Comparison of ENCODE assay signal across 9 cellular contexts in genomic region chr3:54121404-54122045, GRCh38. TPM values are rescaled to one million over a fixed set of nuclear protein-coding genes. Genes with fewer than 3 reads are reported as not detected.
DNase-seq lines count a peak whose midpoint lies in the region; ATAC-seq and TF ChIP-seq lines count a peak whose summit lies in the region.
"Had no signal": no experiment of that assay in that cellular context is flagged by ENCODE, and none has a peak within 500 bp of the region (broad histone marks: within the 10 kb centered on the region; RNA-seq: fewer than 3 reads in every experiment).

No MANE protein-coding gene starts in this region.

- H4K20me1 ChIP-seq in IMR-90 (ENCODE audit: insufficient read depth, low read length): no peaks in the 10 kb centered on the region

- no peak overlapping the region for H3K9ac ChIP-seq in IMR-90 (ENCODE audit: low read depth, low read length)

- no peak overlapping the region for H2BK15ac ChIP-seq in IMR-90 (ENCODE audit: low read depth, low read length)

- 3% methylated on average over 41 of the region's 71 CpGs; no CpG with 5 or more reads in 1 of the 2 experiments for WGBS in IMR-90 (ENCODE audit: extremely low coverage in 2 of 2, insufficient read length in 1 of 2), 2 experiments
- whole genome bisulfite sequencing in psoas muscle, 3 donors: 0 to 1% (median 0%) methylated on average over 42 to 71 of the region's 71 CpGs

- H3K79me1 ChIP-seq in IMR-90 (ENCODE audit: low read depth in 1 of 2, low read length in 2 of 2): no peaks in the 10 kb centered on the region

- H3K9me3 ChIP-seq in IMR-90 (ENCODE audit: control insufficient read depth, insufficient read depth, low read length): no peaks in the 10 kb centered on the region
- no peaks in the 10 kb centered on the region for H3K9me3 ChIP-seq in psoas muscle

- dilution Hi-C loops in IMR-90 (cut with HindIII; ENCODE audit: low sequenced_read_pairs, unreplicated experiment): no loop called here

- no peak overlapping the region for H4K5ac ChIP-seq in IMR-90 (ENCODE audit: low read depth, low read length)

- DNase-seq in GM12865 (ENCODE audit: low read depth): no peak
- no peak for DNase-seq in IMR-90
- DNase-seq in foreskin keratinocyte: no peak
- DNase-seq in psoas muscle: peak in 1 of 2 donors; percentile 68
- no peak for DNase-seq in NCI-H146 treated with DMSO at 0.1 percent for 48 hours (lab: John Stamatoyannopoulos, UW; ENCODE audit: unreplicated experiment)
- DNase-seq in UCSD-AML1 (lab: John Stamatoyannopoulos, UW; ENCODE audit: unreplicated experiment): no peak
- no peak for DNase-seq in GF-D8 (lab: John Stamatoyannopoulos, UW)
- no peak for DNase-seq in stimulated activated naive CD8-positive, alpha-beta T cell treated with anti-CD3 and anti-CD28 coated beads, Interleukin-15, Interleukin-2, amounts not matched to agents 100 U/mL and 50 U/mL, for 24 hours

- H4K91ac ChIP-seq in IMR-90 (ENCODE audit: insufficient read depth, low read depth, low read length): no peak overlapping the region

- H2AK9ac ChIP-seq in IMR-90 (replicated peaks; ENCODE audit: low read depth, low read length, poor library complexity): no peak overlapping the region

- CTCF ChIA-PET in IMR-90 (lab: Yijun Ruan, JAX): no interaction called here

- in situ Hi-C loops in IMR-90 (cut with MboI; ENCODE audit: low sequenced_read_pairs): no loop called here

- ATAC-seq in IMR-90 (ENCODE audit: low read depth): peak; percentile 55
- ATAC-seq in foreskin keratinocyte: peak; percentile 32
- ATAC-seq in psoas muscle: peak; percentile 46 to 59 (median 54)
- ATAC-seq in stimulated activated naive CD8-positive, alpha-beta T cell treated with anti-CD3 and anti-CD28 coated beads, Interleukin-15, Interleukin-2, amounts not matched to agents 100 U/mL and 50 U/mL, for 24 hours: no peak

- H3K4ac ChIP-seq in IMR-90 (ENCODE audit: low read depth, low read length): no peak overlapping the region

- H3K4me1 ChIP-seq in IMR-90 (ENCODE audit: control insufficient read depth, insufficient read depth, low read length): no peaks in the 10 kb centered on the region
- no peaks in the 10 kb centered on the region for H3K4me1 ChIP-seq in foreskin keratinocyte
- peaks cover 9% of the 10 kb centered on the region for H3K4me1 ChIP-seq in psoas muscle

- H3K27ac ChIP-seq in IMR-90 (ENCODE audit: insufficient read depth, low read length) (no peak overlapping the region), foreskin keratinocyte (no peak overlapping the region), psoas muscle (peak overlapping the region; percentile 64)

- H2BK5ac ChIP-seq in IMR-90 (ENCODE audit: low read depth, low read length, poor library complexity, severe bottlenecking): no peak overlapping the region

- H3K56ac ChIP-seq in IMR-90 (ENCODE audit: extremely low read depth, insufficient read depth, low read length): no peak overlapping the region

- no peak overlapping the region for H2AFZ ChIP-seq in IMR-90 (replicated peaks; ENCODE audit: low read length, poor library complexity)

- H2AK5ac ChIP-seq in IMR-90 (ENCODE audit: low read depth, low read length): no peak overlapping the region

- H3K23ac ChIP-seq in IMR-90 (ENCODE audit: low read depth, low read length): no peak overlapping the region

- no peak for TF ChIP-seq POLR2A in IMR-90 (IDR thresholded peaks at IDR 0.05; ENCODE audit: low read depth, low read length)

- no peak overlapping the region for H4K8ac ChIP-seq in IMR-90 (ENCODE audit: low read depth in 2 of 2, low read length in 2 of 2)

- no peak overlapping the region for H3K4me2 ChIP-seq in IMR-90 (ENCODE audit: low read depth, low read length)

- no peak overlapping the region for H2BK20ac ChIP-seq in IMR-90 (ENCODE audit: low read depth, low read length)

- H3K36me3 ChIP-seq in IMR-90 (ENCODE audit: control insufficient read depth, insufficient read depth, low read length) (no peaks in the 10 kb centered on the region), psoas muscle (ENCODE audit: insufficient read depth in 1 of 2, low read depth in 1 of 2) (no peaks in the 10 kb centered on the region)

- peaks cover 33% of the 10 kb centered on the region for H3K27me3 ChIP-seq in IMR-90 (ENCODE audit: control insufficient read depth, insufficient read depth, low read length)
- H3K27me3 ChIP-seq in foreskin keratinocyte: peaks cover 80% of the 10 kb centered on the region
- H3K27me3 ChIP-seq in psoas muscle (ENCODE audit: insufficient read depth in 3 of 3, low read length in 2 of 3): no peaks in the 10 kb centered on the region

- intact Hi-C loops in IMR-90 (cut with micrococcal nuclease) (no loop called here), psoas muscle (cut with DNase I) (loop anchor here in 1 of 2 donors (10.0 kb wide), 1 partner anchor 177 kb away; no protein-coding TSS in a partner anchor)

- POLR2A ChIA-PET in IMR-90 (lab: Charles Lee; ENCODE audit: unreplicated experiment): no interaction called here

- no peak overlapping the region for H2BK120ac ChIP-seq in IMR-90 (ENCODE audit: low read depth, low read length)

- TF ChIP-seq CTCF in GM12865 (IDR thresholded peaks at IDR 0.05; ENCODE audit: insufficient read depth, low read depth, low read length, missing control alignments) (no peak), IMR-90 (conservative IDR thresholded peaks at IDR 0.05; ENCODE audit: low read depth, low read length) (no peak), foreskin keratinocyte (conservative IDR thresholded peaks at IDR 0.05) (no peak), psoas muscle (IDR thresholded peaks at IDR 0.05) (no peak)

- BruUV-seq in IMR-90 (replicated peaks; lab: Mats Ljungman, UMichigan): no TSS peak

- no peak for TF ChIP-seq RAD21 in IMR-90 (IDR thresholded peaks at IDR 0.05; ENCODE audit: low read length)

- H3K4me3 ChIP-seq in GM12865 (ENCODE audit: low read depth, low read length) (peak overlapping the region; percentile 13; the same call in 1 of the 2 replicates), IMR-90 (ENCODE audit: insufficient read depth, low read depth, low read length) (no peak overlapping the region), psoas muscle (peak overlapping the region; percentile 73)

- no peak overlapping the region for H3K14ac ChIP-seq in IMR-90 (replicated peaks; ENCODE audit: low read depth, low read length)

- no peaks in the 10 kb centered on the region for H3K9me1 ChIP-seq in IMR-90 (ENCODE audit: insufficient read depth, low read length)

- no peak overlapping the region for H3K18ac ChIP-seq in IMR-90 (ENCODE audit: low read depth, low read length)

TF ChIP-seq in IMR-90, 13 proteins besides CTCF, POLR2A, EP300 and RAD21:
- TF ChIP-seq ELK1 (IDR thresholded peaks at IDR 0.05; ENCODE audit: borderline replicate concordance, low read depth, low read length) (no peak), BHLHE40 (IDR thresholded peaks at IDR 0.05; ENCODE audit: low read depth, low read length) (no peak), MAFK (IDR thresholded peaks at IDR 0.05; ENCODE audit: low read depth, low read length) (no peak), SMC3 (IDR thresholded peaks at IDR 0.05; ENCODE audit: low read depth, low read length) (no peak), NFE2L2 (IDR thresholded peaks at IDR 0.05; ENCODE audit: low read depth, low read length) (no peak), CEBPB (IDR thresholded peaks at IDR 0.05; ENCODE audit: low read depth, low read length) (no peak), USF2 (IDR thresholded peaks at IDR 0.05; ENCODE audit: low read depth, low read length) (no peak), RFX5 (IDR thresholded peaks at IDR 0.05; ENCODE audit: low read depth, low read length) (no peak), MAZ (IDR thresholded peaks at IDR 0.05; ENCODE audit: borderline replicate concordance, low read depth, low read length) (no peak)

RNA-seq across cellular contexts. Expression of gene CACNA2D3, which starts 0.8 kb away (rescaled TPM):
- total RNA-seq in IMR-90 (2012; rRNA removed) (0.28 and 0.36 TPM in 2 replicates), foreskin keratinocyte (0.71 TPM in 1 of 2 replicates, not detected in the other), psoas muscle (10 to 100 TPM in 2 of 4 donors, 1 to 10 TPM in 2; 6.1 to 13.5 (median 8.5) TPM)
- polyA plus RNA-seq in IMR-90 (2012; rRNA removed) (0.41 and 0.50 TPM in 2 replicates), foreskin keratinocyte (0.04 and 0.62 TPM in 2 replicates), psoas muscle (10 to 100 TPM in 1 of 3 donors, 1 to 10 TPM in 2; 2.7 to 11.7 (median 9.0) TPM)
- 0.21 and 0.30 TPM in 2 replicates for polyA plus RNA-seq in IMR-90 (2012; cell fraction: cytosol; rRNA removed)
- 0.20 and 1.7 TPM in 2 replicates for polyA plus RNA-seq in IMR-90 (2012; cell fraction: nucleus; rRNA removed; ENCODE audit: low replicate concordance)
- total RNA-seq: SK-MEL-5 had no signal
